In genomic region chr21:39300587-39300986, GRCh38 we compare ENCODE assay signal across 16 cellular contexts. TPM values are rescaled to one million over a fixed set of nuclear protein-coding genes. Genes with fewer than 3 reads are reported as not detected.
DNase-seq lines count a peak whose midpoint lies in the region; ATAC-seq and TF ChIP-seq lines count a peak whose summit lies in the region.
"Had no signal": no experiment of that assay in that cellular context is flagged by ENCODE, and none has a peak within 500 bp of the region (broad histone marks: within the 10 kb centered on the region; RNA-seq: fewer than 3 reads in every experiment).

No MANE protein-coding gene starts in this region.

- H4K20me1 ChIP-seq in osteoblast (ENCODE audit: insufficient read depth, low read length), result peaks cover 8% of the 10 kb centered on the region

- peak overlapping the region; percentile 33 for H3K27ac Mint-ChIP-seq in activated T-cell treated with anti-CD3 and anti-CD28 coated beads, Interleukin-2, amount 50 U/mL, for 72 hours
- H3K27ac Mint-ChIP-seq in CD4-positive, CD25-positive, alpha-beta regulatory T cell, result peak overlapping the region in 2 of 3 donors; percentile 8 to 26
- H3K27ac Mint-ChIP-seq in WTC11, result peak overlapping the region; percentile 48; the same call in 1 of the 2 replicates

- H3K4me3 Mint-ChIP-seq in activated T-cell treated with anti-CD3 and anti-CD28 coated beads, Interleukin-2, amount 50 U/mL, for 72 hours, result no peak overlapping the region
- H3K4me3 Mint-ChIP-seq in CD4-positive, CD25-positive, alpha-beta regulatory T cell, result peak overlapping the region in 1 of 4 donors; percentile 6
- no peak overlapping the region for H3K4me3 Mint-ChIP-seq in WTC11
- H3K4me3 Mint-ChIP-seq: H9 had no signal

- intact Hi-C loops in Right ventricle myocardium inferior (cut with DNase I), result no loop called here

- CTCF ChIA-PET in WTC11 (lab: Charles Lee), result interaction anchor here (0.8 kb wide), 1 partner anchor 144 kb away, joined by 3 read pairs; no protein-coding TSS in a partner anchor

- TF ChIP-seq CTCF in WTC11 (IDR thresholded peaks at IDR 0.05), result no peak
- no peak for TF ChIP-seq CTCF in osteoblast (IDR thresholded peaks at IDR 0.05; ENCODE audit: extremely low read depth, low read depth, low read length)

- POLR2A ChIA-PET in WTC11 (lab: Charles Lee), result interaction anchor here (0.5 to 1.2 kb wide), 3 partner anchors 11 to 87 kb away, joined by 3 read pairs; no protein-coding TSS in a partner anchor

- ATAC-seq in activated T-cell treated with anti-CD3 and anti-CD28 coated beads, Interleukin-2, amount 50 U/mL, for 72 hours (replicated peaks in 1 of 2), result no peak
- ATAC-seq in CD4-positive, CD25-positive, alpha-beta regulatory T cell (ENCODE audit: low read depth in 2 of 2), result no peak
- ATAC-seq in WTC11 (no peak), Right ventricle myocardium inferior (no peak)
- ATAC-seq: A549 had no signal

- DNase-seq in activated T-cell treated with anti-CD3 and anti-CD28 coated beads, Interleukin-2, amount 50 U/mL, for 72 hours, result no peak
- DNase-seq in activated T-cell treated with anti-CD3 and anti-CD28 coated beads, Interleukin-2, amount 50 U/mL, for 1 hour, result no peak
- no peak for DNase-seq in CD4-positive, CD25-positive, alpha-beta regulatory T cell
- DNase-seq in WTC11 (ENCODE audit: low spot score) (no peak), osteoblast (ENCODE audit: insufficient read length, low spot score, missing footprints) (peak; percentile 34), Right ventricle myocardium inferior (ENCODE audit: missing footprints) (no peak), NCI-H146 treated with DMSO at 0.1 percent for 48 hours (lab: John Stamatoyannopoulos, UW; ENCODE audit: unreplicated experiment) (no peak)
- DNase-seq: AML-193; CD4-positive, alpha-beta memory T cell; DMS153; DMS79; GF-D8; H9 had no signal

- peaks cover 63% of the 10 kb centered on the region for H3K36me3 ChIP-seq in CD4-positive, CD25-positive, alpha-beta regulatory T cell (ENCODE audit: control insufficient read depth, insufficient read depth, low read length)
- H3K36me3 ChIP-seq in osteoblast (ENCODE audit: insufficient read depth, low read length), result peaks cover 65% of the 10 kb centered on the region

- H3K27ac ChIP-seq in CD4-positive, CD25-positive, alpha-beta regulatory T cell (ENCODE audit: insufficient read depth, low read length, poor library complexity, severe bottlenecking), result no peak overlapping the region
- H3K27ac ChIP-seq in osteoblast (ENCODE audit: low read depth, low read length), result no peak overlapping the region
- H3K27ac ChIP-seq: 22Rv1, A549, C4-2B had no signal

- no peak overlapping the region for H3K4me2 ChIP-seq in osteoblast (ENCODE audit: insufficient read depth, low read length)
- H3K4me2 ChIP-seq: A549 had no signal

- no peaks in the 10 kb centered on the region for H3K27me3 Mint-ChIP-seq in activated T-cell treated with anti-CD3 and anti-CD28 coated beads, Interleukin-2, amount 50 U/mL, for 72 hours (ENCODE audit: low read depth)
- no peaks in the 10 kb centered on the region for H3K27me3 Mint-ChIP-seq in CD4-positive, CD25-positive, alpha-beta regulatory T cell
- no peaks in the 10 kb centered on the region for H3K27me3 Mint-ChIP-seq in WTC11 (ENCODE audit: low read depth)
- H3K27me3 Mint-ChIP-seq: CD4-positive, alpha-beta memory T cell had no signal

- H3K4me1 Mint-ChIP-seq in activated T-cell treated with anti-CD3 and anti-CD28 coated beads, Interleukin-2, amount 50 U/mL, for 72 hours (ENCODE audit: low read depth), result peaks cover 32% of the 10 kb centered on the region
- peaks cover 26 to 61% (median 48%) of the 10 kb centered on the region in 4 donors for H3K4me1 Mint-ChIP-seq in CD4-positive, CD25-positive, alpha-beta regulatory T cell
- no peaks in the 10 kb centered on the region for H3K4me1 Mint-ChIP-seq in WTC11
- H3K4me1 Mint-ChIP-seq: H9 had no signal

- no peaks in the 10 kb centered on the region for H3K9me3 ChIP-seq in CD4-positive, CD25-positive, alpha-beta regulatory T cell (ENCODE audit: control insufficient read depth in 2 of 2, low read length in 2 of 2)
- no peaks in the 10 kb centered on the region for H3K9me3 ChIP-seq in osteoblast (ENCODE audit: low read depth, low read length)

- peaks cover 2 to 3% of the 10 kb centered on the region in 2 donors for H3K9me3 Mint-ChIP-seq in activated T-cell treated with anti-CD3 and anti-CD28 coated beads, Interleukin-2, amount 50 U/mL, for 72 hours
- peaks cover 0 to 7% (median 0%) of the 10 kb centered on the region in 7 donors for H3K9me3 Mint-ChIP-seq in CD4-positive, CD25-positive, alpha-beta regulatory T cell
- H3K9me3 Mint-ChIP-seq in WTC11, result peaks cover 14% of the 10 kb centered on the region

- peaks cover 63% of the 10 kb centered on the region for H3K79me2 ChIP-seq in osteoblast (ENCODE audit: insufficient read depth, low read length)

- H3K36me3 Mint-ChIP-seq in activated T-cell treated with anti-CD3 and anti-CD28 coated beads, Interleukin-2, amount 50 U/mL, for 72 hours (ENCODE audit: insufficient read depth in 2 of 2), result peaks cover 15 to 43% of the 10 kb centered on the region in 2 donors
- peaks cover 36% of the 10 kb centered on the region for H3K36me3 Mint-ChIP-seq in CD4-positive, CD25-positive, alpha-beta regulatory T cell
- H3K36me3 Mint-ChIP-seq in WTC11, result peaks cover 67% of the 10 kb centered on the region

- H2AFZ ChIP-seq in osteoblast (ENCODE audit: low read length), result no peak overlapping the region

- H3K4me1 ChIP-seq in CD4-positive, CD25-positive, alpha-beta regulatory T cell (ENCODE audit: control insufficient read depth, insufficient read depth, low read length, poor library complexity, severe bottlenecking), result no peaks in the 10 kb centered on the region
- H3K4me1 ChIP-seq in osteoblast (ENCODE audit: insufficient read depth, low read length), result no peaks in the 10 kb centered on the region
- H3K4me1 ChIP-seq: A549 had no signal

- no peak overlapping the region for H3K4me3 ChIP-seq in CD4-positive, CD25-positive, alpha-beta regulatory T cell (ENCODE audit: low read depth, low read length)
- no peak overlapping the region for H3K4me3 ChIP-seq in osteoblast (ENCODE audit: insufficient read depth, low read length)
- H3K4me3 ChIP-seq: A549 had no signal

- no peaks in the 10 kb centered on the region for H3K27me3 ChIP-seq in CD4-positive, CD25-positive, alpha-beta regulatory T cell (ENCODE audit: control insufficient read depth, insufficient read depth, low read length)
- no peaks in the 10 kb centered on the region for H3K27me3 ChIP-seq in osteoblast (ENCODE audit: insufficient read depth, low read length)

TF ChIP-seq in WTC11, 78 proteins besides CTCF, POLR2A, EP300 and RAD21 (continues in another document):
- TF ChIP-seq HMGXB4 (CRISPR knock-in tag; IDR thresholded peaks at IDR 0.05) (no peak), AFF4 (CRISPR knock-in tag; IDR thresholded peaks at IDR 0.05; ENCODE audit: borderline replicate concordance) (no peak), NR3C1 (CRISPR knock-in tag; conservative IDR thresholded peaks at IDR 0.05; ENCODE audit: low read depth) (no peak), FOXJ3 (CRISPR knock-in tag; IDR thresholded peaks at IDR 0.05; ENCODE audit: borderline replicate concordance) (no peak)

RNA-seq across cellular contexts. Expression of gene BRWD1, which starts 12.8 kb away (rescaled TPM):
- total RNA-seq in activated T-cell treated with anti-CD3 and anti-CD28 coated beads, Interleukin-2, amount 50 U/mL, for 72 hours, result 10 to 100 TPM; 44.8 to 45.2 TPM
- total RNA-seq in CD4-positive, CD25-positive, alpha-beta regulatory T cell, result 110 TPM
- 10 to 100 TPM; 33.9 to 44.1 (median 41.1) TPM for polyA plus RNA-seq in CD4-positive, CD25-positive, alpha-beta regulatory T cell
- total RNA-seq in WTC11 (2021), result 48.8 to 53.3 TPM (median 52.5 TPM) in 3 replicates
- total RNA-seq in osteoblast, result 71.3 and 71.9 TPM in 2 replicates
- total RNA-seq in Right ventricle myocardium inferior, result 29.1 TPM

RNA-seq across cellular contexts. Expression of gene HMGN1, which starts 48.3 kb away (rescaled TPM):
- 100 to 1,000 TPM; 353 to 399 TPM for total RNA-seq in activated T-cell treated with anti-CD3 and anti-CD28 coated beads, Interleukin-2, amount 50 U/mL, for 72 hours
- total RNA-seq in CD4-positive, CD25-positive, alpha-beta regulatory T cell, result 249 TPM
- 100 to 1,000 TPM; 168 to 223 (median 182) TPM for polyA plus RNA-seq in CD4-positive, CD25-positive, alpha-beta regulatory T cell
- 469 to 522 TPM (median 522 TPM) in 3 replicates for total RNA-seq in WTC11 (2021)
- total RNA-seq in osteoblast, result 130 and 154 TPM in 2 replicates
- 69.1 TPM for total RNA-seq in Right ventricle myocardium inferior
